ENCODE assay signal across 17 cellular contexts in genomic region chr17:79696159-79696982, GRCh38. TPM values are rescaled to one million over a fixed set of nuclear protein-coding genes. Genes with fewer than 3 reads are reported as not detected.
DNase-seq lines count a peak whose midpoint lies in the region; ATAC-seq, FAIRE-seq and TF ChIP-seq lines count a peak whose summit lies in the region.
"Had no signal": no experiment of that assay in that cellular context is flagged by ENCODE, and none has a peak within 500 bp of the region (broad histone marks: within the 10 kb centered on the region; RNA-seq: fewer than 3 reads in every experiment).

No MANE protein-coding gene starts in this region.

- no peak overlapping the region for H3K27ac Mint-ChIP-seq in progenitor cell of endocrine pancreas
- H3K27ac Mint-ChIP-seq: activated T-helper 17 cell treated with anti-CD3 and anti-CD28 coated beads, Interleukin-2, amount 50 U/mL, for 72 hours had no signal

- no peak for FAIRE-seq in pancreas (lab: Jason Lieb, UNC)

- H3K27me3 Mint-ChIP-seq in progenitor cell of endocrine pancreas = peaks cover 30% of the 10 kb centered on the region

- WGBS in pancreas, 2 donors = 55 to 68% methylated on average over 23 to 24 of the region's 25 CpGs

- peaks cover 41 to 67% (median 58%) of the 10 kb centered on the region in 10 experiments for H3K4me1 ChIP-seq in BLaER1 treated with 17β-estradiol and CSF1 and Interleukin-3, amounts not matched to agents 10 nM and 100 nM
- H3K4me1 ChIP-seq in pancreas = no peaks in the 10 kb centered on the region

- H3K9me3 ChIP-seq in BLaER1 treated with 17β-estradiol and CSF1 and Interleukin-3, amounts not matched to agents 10 nM and 100 nM (replicated peaks in 1 of 11) = no peaks in the 10 kb centered on the region
- no peaks in the 10 kb centered on the region for H3K9me3 ChIP-seq in pancreas

- intact Hi-C loops in left ventricle myocardium superior (cut with micrococcal nuclease) = no loop called here
- intact Hi-C loops in pancreas (cut with DNase I) = no loop called here

- ATAC-seq in left ventricle myocardium superior (peak; percentile 60), pancreas (peak in 3 of 4 donors; percentile 32 to 60 (median 42)), HG02763 (IDR thresholded peaks at IDR 0.05; ENCODE audit: unreplicated experiment) (no peak), esophagus mucosa (no peak), GM19452 (IDR thresholded peaks at IDR 0.05; ENCODE audit: unreplicated experiment) (no peak)

- DNase-seq in NCI-H1694 (lab: John Stamatoyannopoulos, UW) (peak; percentile 43), left ventricle myocardium superior (peak; percentile 44), pancreas (no peak), progenitor cell of endocrine pancreas (ENCODE audit: low spot score, unreplicated experiment) (no peak)
- DNase-seq: activated CD4-positive, alpha-beta T cell treated with anti-CD3 and anti-CD28 coated beads, Interleukin-2, amount 50 U/mL, for 4 hours; amygdala; cortex of kidney; NCI-H1417 had no signal

- H3K36me3 Mint-ChIP-seq in progenitor cell of endocrine pancreas (ENCODE audit: insufficient read depth) = no peaks in the 10 kb centered on the region

- peak overlapping the region in 5 of 11 experiments; percentile 1 to 59 (median 23); a peak in 5 of 22 replicates for H3K9ac ChIP-seq in BLaER1 treated with 17β-estradiol and CSF1 and Interleukin-3, amounts not matched to agents 10 nM and 100 nM
- H3K9ac ChIP-seq: KMS-11 had no signal

- H3K27me3 ChIP-seq in BLaER1 treated with 17β-estradiol and CSF1 and Interleukin-3, amounts not matched to agents 10 nM and 100 nM = peaks cover 0 to 19% (median 0%) of the 10 kb centered on the region in 11 experiments; a peak in 4 of 22 replicates
- no peaks in the 10 kb centered on the region for H3K27me3 ChIP-seq in pancreas

- TF ChIP-seq CTCF in pancreas (IDR thresholded peaks at IDR 0.05) (no peak), progenitor cell of endocrine pancreas (IDR thresholded peaks at IDR 0.05; ENCODE audit: unreplicated experiment) (no peak)

- H3K4me1 Mint-ChIP-seq in progenitor cell of endocrine pancreas (ENCODE audit: low read depth) = no peaks in the 10 kb centered on the region
- H3K4me1 Mint-ChIP-seq: activated T-helper 17 cell treated with anti-CD3 and anti-CD28 coated beads, Interleukin-2, amount 50 U/mL, for 72 hours had no signal

- H3K4me3 Mint-ChIP-seq in progenitor cell of endocrine pancreas (ENCODE audit: low read depth) = no peak overlapping the region
- H3K4me3 Mint-ChIP-seq: activated T-helper 17 cell treated with anti-CD3 and anti-CD28 coated beads, Interleukin-2, amount 50 U/mL, for 72 hours had no signal

- peak overlapping the region; percentile 75 to 93 (median 85) for H3K4me2 ChIP-seq in BLaER1 treated with 17β-estradiol and CSF1 and Interleukin-3, amounts not matched to agents 10 nM and 100 nM
- H3K4me2 ChIP-seq: KMS-11 had no signal

- peak overlapping the region in 3 of 11 experiments; percentile 24 to 30 (median 25); a peak in 4 of 22 replicates for H3K27ac ChIP-seq in BLaER1 treated with 17β-estradiol and CSF1 and Interleukin-3, amounts not matched to agents 10 nM and 100 nM
- H3K27ac ChIP-seq in pancreas = no peak overlapping the region
- H3K27ac ChIP-seq: epithelial cell of prostate, HL-60, KMS-11 had no signal

- H3K9me3 Mint-ChIP-seq in progenitor cell of endocrine pancreas (ENCODE audit: low read depth) = no peaks in the 10 kb centered on the region
- H3K9me3 Mint-ChIP-seq: activated T-helper 17 cell treated with anti-CD3 and anti-CD28 coated beads, Interleukin-2, amount 50 U/mL, for 72 hours had no signal

- no peaks in the 10 kb centered on the region for H3K36me3 ChIP-seq in BLaER1 treated with 17β-estradiol and CSF1 and Interleukin-3, amounts not matched to agents 10 nM and 100 nM
- no peaks in the 10 kb centered on the region for H3K36me3 ChIP-seq in pancreas

- peaks cover 0 to 7% (median 0%) of the 10 kb centered on the region in 11 experiments; a peak in 1 of 22 replicates for H4K20me1 ChIP-seq in BLaER1 treated with 17β-estradiol and CSF1 and Interleukin-3, amounts not matched to agents 10 nM and 100 nM

- peak overlapping the region in 5 of 10 experiments; percentile 11 to 50 (median 14); a peak in 5 of 20 replicates for H3K4me3 ChIP-seq in BLaER1 treated with 17β-estradiol and CSF1 and Interleukin-3, amounts not matched to agents 10 nM and 100 nM
- no peak overlapping the region for H3K4me3 ChIP-seq in pancreas

RNA-seq across cellular contexts. Expression of gene ENPP7, which starts 34.4 kb away (rescaled TPM):
- not detected for total RNA-seq in left ventricle myocardium superior
- total RNA-seq in pancreas = under 1 TPM in 3 of 6 donors, not detected in 3; 0.09 to 0.13 (median 0.12) TPM
- polyA plus RNA-seq in pancreas = under 1 TPM; 0.05 to 0.15 TPM
- not detected for total RNA-seq in esophagus mucosa
- total RNA-seq in progenitor cell of endocrine pancreas = not detected in 2 replicates
- total RNA-seq: mononuclear cell had no signal

Comparison
In these comparisons a context has a peak if more than half of its experiments do, and no peak if none do; other contexts are left out.
1. DNase-seq: peak in NCI-H1694 (single experiment) and left ventricle myocardium superior (single experiment); none in pancreas (0 of 6) and progenitor cell of endocrine pancreas (single experiment).
2. ATAC-seq: peak in left ventricle myocardium superior (single experiment) and pancreas (3 of 4); none in HG02763 (single experiment), esophagus mucosa (single experiment) and GM19452 (single experiment).